1 cellular context compared by ENCODE assay signal in the genomic region with DNA sequence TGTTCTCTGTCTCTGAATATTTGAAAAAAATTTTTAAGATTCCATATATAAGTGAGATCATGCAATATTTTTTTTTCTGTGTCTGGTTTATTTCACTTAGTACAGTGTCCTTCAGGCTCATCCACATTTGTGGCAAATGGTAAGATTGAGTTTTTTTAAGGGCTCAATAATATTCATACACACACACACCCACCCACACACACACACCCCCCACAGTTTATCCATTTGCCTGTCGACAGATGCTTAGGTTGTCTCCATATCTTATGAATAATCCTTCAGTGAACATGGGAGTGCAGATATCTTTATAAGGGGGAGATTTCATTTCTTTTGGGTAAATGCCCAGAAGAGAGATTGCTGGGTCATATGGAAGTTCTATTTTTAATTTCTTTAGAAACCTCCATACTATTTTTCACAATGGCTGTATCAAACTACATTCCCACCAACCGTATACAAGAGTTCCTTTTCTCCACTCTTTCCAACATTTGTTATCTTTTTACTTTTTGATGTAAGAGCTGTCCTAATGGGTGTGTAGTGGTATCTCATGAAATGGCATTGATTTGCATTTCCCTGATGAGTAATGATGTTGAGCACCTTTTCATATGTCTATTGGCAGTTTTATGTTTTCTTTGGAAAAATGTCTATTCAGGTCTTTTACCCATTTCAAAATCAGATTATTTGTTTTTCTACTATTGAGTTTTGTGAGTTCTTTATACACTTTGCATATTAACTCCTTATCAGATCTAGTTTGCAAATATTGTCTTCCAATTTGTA.
TF ChIP-seq lines count a peak whose summit lies in the region.

No MANE protein-coding gene starts in this region.

TF ChIP-seq in HEK293, 187 proteins besides CTCF, POLR2A, EP300 and RAD21 (continued from another document):
- TF ChIP-seq, protein P1, sequence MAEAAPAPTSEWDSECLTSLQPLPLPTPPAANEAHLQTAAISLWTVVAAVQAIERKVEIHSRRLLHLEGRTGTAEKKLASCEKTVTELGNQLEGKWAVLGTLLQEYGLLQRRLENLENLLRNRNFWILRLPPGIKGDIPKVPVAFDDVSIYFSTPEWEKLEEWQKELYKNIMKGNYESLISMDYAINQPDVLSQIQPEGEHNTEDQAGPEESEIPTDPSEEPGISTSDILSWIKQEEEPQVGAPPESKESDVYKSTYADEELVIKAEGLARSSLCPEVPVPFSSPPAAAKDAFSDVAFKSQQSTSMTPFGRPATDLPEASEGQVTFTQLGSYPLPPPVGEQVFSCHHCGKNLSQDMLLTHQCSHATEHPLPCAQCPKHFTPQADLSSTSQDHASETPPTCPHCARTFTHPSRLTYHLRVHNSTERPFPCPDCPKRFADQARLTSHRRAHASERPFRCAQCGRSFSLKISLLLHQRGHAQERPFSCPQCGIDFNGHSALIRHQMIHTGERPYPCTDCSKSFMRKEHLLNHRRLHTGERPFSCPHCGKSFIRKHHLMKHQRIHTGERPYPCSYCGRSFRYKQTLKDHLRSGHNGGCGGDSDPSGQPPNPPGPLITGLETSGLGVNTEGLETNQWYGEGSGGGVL (tag by site-specific recombination; IDR thresholded peaks at IDR 0.05) = peak; percentile 40; the same call in 1 of the 2 replicates
- TF ChIP-seq ZNF621 (tag by site-specific recombination; IDR thresholded peaks at IDR 0.05) = no peak
- no peak for TF ChIP-seq ZFP3 (tag by site-specific recombination; IDR thresholded peaks at IDR 0.05; ENCODE audit: low read depth)
- TF ChIP-seq ZNF266 (tag by site-specific recombination; IDR thresholded peaks at IDR 0.05; ENCODE audit: low read depth) = no peak
- no peak for TF ChIP-seq YY1 (tag by site-specific recombination; IDR thresholded peaks at IDR 0.05)
- TF ChIP-seq ZFHX2 (tag by site-specific recombination; conservative IDR thresholded peaks at IDR 0.05) = peak; percentile 84
- peak; percentile 78 for TF ChIP-seq GFI1B (tag by site-specific recombination; IDR thresholded peaks at IDR 0.05)
- no peak for TF ChIP-seq ZNF221 (tag by site-specific recombination; IDR thresholded peaks at IDR 0.05; ENCODE audit: borderline replicate concordance)
- TF ChIP-seq PRDM1 (tag by site-specific recombination; IDR thresholded peaks at IDR 0.05) = 0 out of 2 replicates have a peak, but pooled peaks have one; percentile 14
- TF ChIP-seq SP7 (tag by site-specific recombination; IDR thresholded peaks at IDR 0.05) = 0 out of 2 replicates have a peak, but pooled peaks have one; percentile 22
- TF ChIP-seq FEZF1 (tag by site-specific recombination; IDR thresholded peaks at IDR 0.05) = peak; percentile 31; the same call in 1 of the 2 replicates
- peak; percentile 16; the same call in 1 of the 2 replicates for TF ChIP-seq ZBTB17 (tag by site-specific recombination; IDR thresholded peaks at IDR 0.05)
- TF ChIP-seq, protein P2, sequence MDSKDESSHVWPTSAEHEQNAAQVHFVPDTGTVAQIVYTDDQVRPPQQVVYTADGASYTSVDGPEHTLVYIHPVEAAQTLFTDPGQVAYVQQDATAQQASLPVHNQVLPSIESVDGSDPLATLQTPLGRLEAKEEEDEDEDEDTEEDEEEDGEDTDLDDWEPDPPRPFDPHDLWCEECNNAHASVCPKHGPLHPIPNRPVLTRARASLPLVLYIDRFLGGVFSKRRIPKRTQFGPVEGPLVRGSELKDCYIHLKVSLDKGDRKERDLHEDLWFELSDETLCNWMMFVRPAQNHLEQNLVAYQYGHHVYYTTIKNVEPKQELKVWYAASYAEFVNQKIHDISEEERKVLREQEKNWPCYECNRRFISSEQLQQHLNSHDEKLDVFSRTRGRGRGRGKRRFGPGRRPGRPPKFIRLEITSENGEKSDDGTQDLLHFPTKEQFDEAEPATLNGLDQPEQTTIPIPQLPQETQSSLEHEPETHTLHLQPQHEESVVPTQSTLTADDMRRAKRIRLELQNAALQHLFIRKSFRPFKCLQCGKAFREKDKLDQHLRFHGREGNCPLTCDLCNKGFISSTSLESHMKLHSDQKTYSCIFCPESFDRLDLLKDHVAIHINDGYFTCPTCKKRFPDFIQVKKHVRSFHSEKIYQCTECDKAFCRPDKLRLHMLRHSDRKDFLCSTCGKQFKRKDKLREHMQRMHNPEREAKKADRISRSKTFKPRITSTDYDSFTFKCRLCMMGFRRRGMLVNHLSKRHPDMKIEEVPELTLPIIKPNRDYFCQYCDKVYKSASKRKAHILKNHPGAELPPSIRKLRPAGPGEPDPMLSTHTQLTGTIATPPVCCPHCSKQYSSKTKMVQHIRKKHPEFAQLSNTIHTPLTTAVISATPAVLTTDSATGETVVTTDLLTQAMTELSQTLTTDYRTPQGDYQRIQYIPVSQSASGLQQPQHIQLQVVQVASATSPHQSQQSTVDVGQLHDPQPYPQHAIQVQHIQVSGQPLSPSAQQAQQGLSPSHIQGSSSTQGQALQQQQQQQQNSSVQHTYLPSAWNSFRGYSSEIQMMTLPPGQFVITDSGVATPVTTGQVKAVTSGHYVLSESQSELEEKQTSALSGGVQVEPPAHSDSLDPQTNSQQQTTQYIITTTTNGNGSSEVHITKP (tag by site-specific recombination; IDR thresholded peaks at IDR 0.05) = peak; percentile 41
- 0 out of 2 replicates have a peak, but pooled peaks have one; percentile 33 for TF ChIP-seq ZEB2 (tag by site-specific recombination; IDR thresholded peaks at IDR 0.05)
- TF ChIP-seq, protein P3, sequence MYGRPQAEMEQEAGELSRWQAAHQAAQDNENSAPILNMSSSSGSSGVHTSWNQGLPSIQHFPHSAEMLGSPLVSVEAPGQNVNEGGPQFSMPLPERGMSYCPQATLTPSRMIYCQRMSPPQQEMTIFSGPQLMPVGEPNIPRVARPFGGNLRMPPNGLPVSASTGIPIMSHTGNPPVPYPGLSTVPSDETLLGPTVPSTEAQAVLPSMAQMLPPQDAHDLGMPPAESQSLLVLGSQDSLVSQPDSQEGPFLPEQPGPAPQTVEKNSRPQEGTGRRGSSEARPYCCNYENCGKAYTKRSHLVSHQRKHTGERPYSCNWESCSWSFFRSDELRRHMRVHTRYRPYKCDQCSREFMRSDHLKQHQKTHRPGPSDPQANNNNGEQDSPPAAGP (tag by site-specific recombination; IDR thresholded peaks at IDR 0.05) = no peak
- TF ChIP-seq KLF10 (tag by site-specific recombination; IDR thresholded peaks at IDR 0.05) = peak; percentile 75
- peak; percentile 76 for TF ChIP-seq EGR2 (tag by site-specific recombination; IDR thresholded peaks at IDR 0.05; ENCODE audit: low read depth)
- TF ChIP-seq GLIS1 (tag by site-specific recombination; IDR thresholded peaks at IDR 0.05) = peak; percentile 36
- TF ChIP-seq, protein P4, sequence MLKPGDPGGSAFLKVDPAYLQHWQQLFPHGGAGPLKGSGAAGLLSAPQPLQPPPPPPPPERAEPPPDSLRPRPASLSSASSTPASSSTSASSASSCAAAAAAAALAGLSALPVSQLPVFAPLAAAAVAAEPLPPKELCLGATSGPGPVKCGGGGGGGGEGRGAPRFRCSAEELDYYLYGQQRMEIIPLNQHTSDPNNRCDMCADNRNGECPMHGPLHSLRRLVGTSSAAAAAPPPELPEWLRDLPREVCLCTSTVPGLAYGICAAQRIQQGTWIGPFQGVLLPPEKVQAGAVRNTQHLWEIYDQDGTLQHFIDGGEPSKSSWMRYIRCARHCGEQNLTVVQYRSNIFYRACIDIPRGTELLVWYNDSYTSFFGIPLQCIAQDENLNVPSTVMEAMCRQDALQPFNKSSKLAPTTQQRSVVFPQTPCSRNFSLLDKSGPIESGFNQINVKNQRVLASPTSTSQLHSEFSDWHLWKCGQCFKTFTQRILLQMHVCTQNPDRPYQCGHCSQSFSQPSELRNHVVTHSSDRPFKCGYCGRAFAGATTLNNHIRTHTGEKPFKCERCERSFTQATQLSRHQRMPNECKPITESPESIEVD (tag by site-specific recombination; IDR thresholded peaks at IDR 0.05) = peak; percentile 50
- TF ChIP-seq, protein P5, sequence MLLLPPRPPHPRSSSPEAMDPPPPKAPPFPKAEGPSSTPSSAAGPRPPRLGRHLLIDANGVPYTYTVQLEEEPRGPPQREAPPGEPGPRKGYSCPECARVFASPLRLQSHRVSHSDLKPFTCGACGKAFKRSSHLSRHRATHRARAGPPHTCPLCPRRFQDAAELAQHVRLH (tag by site-specific recombination; IDR thresholded peaks at IDR 0.05) = peak; percentile 7; the same call in 1 of the 2 replicates
